ENCODE assay signal across 15 cellular contexts in the genomic region with DNA sequence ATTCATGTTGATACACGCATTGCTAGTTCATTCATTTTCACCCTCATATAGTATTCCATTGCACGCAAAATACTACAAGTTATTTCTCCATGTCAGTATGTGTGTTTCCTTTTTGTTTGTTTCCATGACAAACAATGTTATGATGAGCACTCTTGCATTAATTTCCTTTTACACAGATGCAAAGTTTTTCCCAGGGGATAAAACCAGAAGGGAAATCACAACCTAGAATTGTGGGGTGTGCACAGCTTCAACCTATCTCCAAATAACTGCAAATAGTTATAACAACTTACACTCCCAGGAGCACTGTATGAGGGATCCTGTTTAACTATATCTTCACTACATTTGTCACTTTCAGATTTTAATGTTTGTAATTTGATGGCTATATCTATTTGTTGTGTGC.
"Had no signal": no experiment of that assay in that cellular context is flagged by ENCODE, and none has a peak within 500 bp of the region (broad histone marks: within the 10 kb centered on the region; RNA-seq: fewer than 3 reads in every experiment).

No MANE protein-coding gene starts in this region.

- H3K9me3 Mint-ChIP-seq: activated CD4-positive, alpha-beta T cell treated with anti-CD3 and anti-CD28 coated beads, Interleukin-2, amount 10 ng/mL, durations not matched to agents 7 days and 5 days; nephron progenitor cell had no signal

- H3K4me3 Mint-ChIP-seq: activated CD4-positive, alpha-beta T cell treated with anti-CD3 and anti-CD28 coated beads, Interleukin-2, amount 10 ng/mL, durations not matched to agents 7 days and 5 days; nephron progenitor cell had no signal

- DNase-seq: activated CD4-positive, alpha-beta T cell treated with anti-CD3 and anti-CD28 coated beads, Interleukin-2, amount 10 ng/mL, durations not matched to agents 7 days and 5 days; activated effector memory CD4-positive, alpha-beta T cell treated with Interleukin-2 at 50 U/mL for 16 hours; aorta; cerebellar nuclear complex; effector CD8-positive, alpha-beta T cell; foreskin fibroblast; hippocampal formation; left ventricle myocardium inferior; mucosa of descending colon; nephron progenitor cell; right cardiac atrium; stimulated activated CD4-positive, alpha-beta T cell treated with anti-CD3 and anti-CD28 coated beads, Interleukin-4, amount 100 ng/mL, for 4 hours; stimulated activated CD8-positive, alpha-beta memory T cell treated with anti-CD3 and anti-CD28 coated beads, Interleukin-4, amount 100 ng/mL, for 48 hours; T-helper 2 cell; upper lobe of right lung had no signal

- H3K27ac Mint-ChIP-seq: activated CD4-positive, alpha-beta T cell treated with anti-CD3 and anti-CD28 coated beads, Interleukin-2, amount 10 ng/mL, durations not matched to agents 7 days and 5 days; nephron progenitor cell had no signal

- H3K27me3 Mint-ChIP-seq: activated CD4-positive, alpha-beta T cell treated with anti-CD3 and anti-CD28 coated beads, Interleukin-2, amount 10 ng/mL, durations not matched to agents 7 days and 5 days had no signal

- ATAC-seq: mucosa of descending colon, right cardiac atrium, upper lobe of right lung had no signal
